ENCODE assay signal across 8 cellular contexts in the genomic region with DNA sequence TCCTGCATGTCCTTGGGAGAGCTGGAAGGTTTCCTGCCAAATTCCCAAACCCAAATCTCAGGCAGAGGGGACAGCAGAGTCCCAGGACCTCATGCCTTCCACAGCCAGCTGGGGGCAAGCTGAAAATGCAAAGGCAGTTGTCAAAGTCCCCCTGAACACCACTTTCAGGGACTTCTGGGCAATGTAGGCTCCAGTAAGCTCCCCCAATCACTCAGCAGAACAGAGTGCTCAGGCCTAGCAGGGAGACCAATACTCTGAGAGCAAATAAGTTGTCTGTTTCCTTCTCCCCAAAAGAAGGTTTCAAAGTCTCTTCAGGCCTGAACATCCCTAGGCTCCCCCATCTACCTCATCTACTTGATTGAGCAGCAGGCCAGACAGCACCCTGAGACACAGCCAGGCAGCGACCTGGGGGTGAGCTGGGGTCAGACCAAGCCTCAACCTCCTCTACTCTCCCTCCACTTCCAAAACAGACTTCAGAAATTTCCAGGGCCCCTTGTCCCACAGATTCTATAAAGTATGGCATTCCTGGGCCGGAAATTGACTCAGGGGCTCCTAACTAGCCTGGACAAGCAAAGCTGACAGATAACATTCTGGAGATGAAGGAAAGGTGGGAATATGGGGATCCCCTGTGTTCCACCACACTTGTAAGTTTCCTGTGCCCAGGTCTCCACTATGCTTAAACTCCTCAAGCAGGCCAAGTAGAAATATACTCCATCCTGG. TPM values are rescaled to one million over a fixed set of nuclear protein-coding genes. Genes with fewer than 3 reads are reported as not detected.
A peak's percentile ranks its signal among the peaks of the same experiment; 100 is the strongest.
DNase-seq lines count a peak whose midpoint lies in the region; ATAC-seq, FAIRE-seq and TF ChIP-seq lines count a peak whose summit lies in the region.

No MANE protein-coding gene starts in this region.

- FAIRE-seq in small intestine (lab: Jason Lieb, UNC): no peak

- ATAC-seq in activated CD8-positive, alpha-beta T cell treated with anti-CD3 and anti-CD28 coated beads for 36 hours: no peak
- peak in 5 of 8 donors; percentile 2 to 20 (median 3) for ATAC-seq in heart right ventricle
- no peak for ATAC-seq in HG02763 (IDR thresholded peaks at IDR 0.05; ENCODE audit: unreplicated experiment)

- POLR2A ChIA-PET in activated CD8-positive, alpha-beta T cell treated with anti-CD3 and anti-CD28 coated beads for 36 hours (lab: Charles Lee): interaction anchor here (1.0 to 12.8 kb wide), 2 partner anchors 14 to 38 kb away, joined by 3 to 172 read pairs; no protein-coding TSS in a partner anchor

- H3K4me1 Mint-ChIP-seq in activated CD8-positive, alpha-beta T cell treated with anti-CD3 and anti-CD28 coated beads for 36 hours (ENCODE audit: low read depth): peaks cover 67% of the 10 kb centered on the region

- peak overlapping the region; percentile 58 for H3K27ac Mint-ChIP-seq in activated CD8-positive, alpha-beta T cell treated with anti-CD3 and anti-CD28 coated beads for 36 hours

- in situ Hi-C loops in HAP-1 (cut with MboI; ENCODE audit: low sequenced_read_pairs): no loop called here

- H3K4me3 ChIP-seq in HAP-1 (peak overlapping the region; percentile 57), heart right ventricle (peak overlapping the region; percentile 5 to 86 (median 80)), small intestine (ENCODE audit: low read depth in 1 of 2, low read length in 2 of 2) (peak overlapping the region; percentile 4 to 87)

- TF ChIP-seq CTCF in activated CD8-positive, alpha-beta T cell treated with anti-CD3 and anti-CD28 coated beads for 36 hours (IDR thresholded peaks at IDR 0.05): no peak
- TF ChIP-seq CTCF in heart right ventricle (IDR thresholded peaks at IDR 0.05): no peak

- no peaks in the 10 kb centered on the region for H3K27me3 Mint-ChIP-seq in activated CD8-positive, alpha-beta T cell treated with anti-CD3 and anti-CD28 coated beads for 36 hours

- H3K4me3 Mint-ChIP-seq in activated CD8-positive, alpha-beta T cell treated with anti-CD3 and anti-CD28 coated beads for 36 hours: peak overlapping the region; percentile 79

- H3K27ac ChIP-seq in heart right ventricle (peak overlapping the region; percentile 59 to 97 (median 92)), small intestine (ENCODE audit: low read depth in 1 of 2, low read length in 1 of 2) (peak overlapping the region; percentile 76 to 92)

- no peaks in the 10 kb centered on the region for H3K36me3 ChIP-seq in HAP-1 (replicated peaks)
- peaks cover 0 to 2% (median 0%) of the 10 kb centered on the region in 9 donors for H3K36me3 ChIP-seq in heart right ventricle
- H3K36me3 ChIP-seq in small intestine (ENCODE audit: control insufficient read depth in 2 of 2, insufficient read depth in 2 of 2, low read length in 2 of 2): no peaks in the 10 kb centered on the region

- 68 to 70% methylated on average over 2 of the region's 2 CpGs for WGBS in heart right ventricle, 2 donors
- WGBS in small intestine, 3 donors: 44 to 70% (median 50%) methylated on average over 2 of the region's 2 CpGs

- peaks cover 3% of the 10 kb centered on the region for H3K36me3 Mint-ChIP-seq in activated CD8-positive, alpha-beta T cell treated with anti-CD3 and anti-CD28 coated beads for 36 hours (ENCODE audit: low read depth)

- no peaks in the 10 kb centered on the region for H3K9me3 ChIP-seq in HAP-1
- no peaks in the 10 kb centered on the region for H3K9me3 ChIP-seq in heart right ventricle
- H3K9me3 ChIP-seq in small intestine (ENCODE audit: control insufficient read depth, low read depth): no peaks in the 10 kb centered on the region

- CTCF ChIA-PET in activated CD8-positive, alpha-beta T cell treated with anti-CD3 and anti-CD28 coated beads for 36 hours (lab: Charles Lee): interaction anchor here (0.9 to 6.8 kb wide), 8 partner anchors 13 to 242 kb away, joined by 3 to 85 read pairs (median 6); no protein-coding TSS in a partner anchor

- intact Hi-C loops in activated CD8-positive, alpha-beta T cell treated with anti-CD3 and anti-CD28 coated beads for 36 hours (cut with micrococcal nuclease): loop anchor here (5.0 kb wide), 1 partner anchor 46 kb away; no protein-coding TSS in a partner anchor
- intact Hi-C loops in heart right ventricle (cut with DNase I): loop anchor here in 6 of 10 donors (2.0 to 5.0 kb wide), 3 partner anchors 22 to 41 kb away; no protein-coding TSS in a partner anchor

- H3K4me1 ChIP-seq in HAP-1: peaks cover 27% of the 10 kb centered on the region
- H3K4me1 ChIP-seq in heart right ventricle: peaks cover 19 to 72% (median 62%) of the 10 kb centered on the region in 9 donors
- H3K4me1 ChIP-seq in small intestine (ENCODE audit: control insufficient read depth in 2 of 2, insufficient read depth in 1 of 2, low read depth in 1 of 2, low read length in 1 of 2): peaks cover 5 to 14% of the 10 kb centered on the region in 2 donors

- DNase-seq in HAP-1 (ENCODE audit: low spot score in 2 of 2) (no peak), heart right ventricle (no peak), small intestine (no peak), EL (no peak), NCI-H1436 treated with DMSO at 0.1 percent for 48 hours (lab: John Stamatoyannopoulos, UW) (no peak)
- no peak for DNase-seq in activated CD8-positive, alpha-beta T cell treated with anti-CD3 and anti-CD28 coated beads for 36 hours
- DNase-seq in stimulated activated CD4-positive, alpha-beta T cell treated with anti-CD3 and anti-CD28 coated beads, Interleukin-2, amount 100 ng/mL, for 24 hours: no peak

- H3K27me3 ChIP-seq in HAP-1 (ENCODE audit: low read depth) (no peaks in the 10 kb centered on the region), heart right ventricle (no peaks in the 10 kb centered on the region), small intestine (ENCODE audit: control insufficient read depth in 2 of 2, insufficient read depth in 2 of 2, low read length in 2 of 2) (no peaks in the 10 kb centered on the region)

- no peaks in the 10 kb centered on the region for H3K9me3 Mint-ChIP-seq in activated CD8-positive, alpha-beta T cell treated with anti-CD3 and anti-CD28 coated beads for 36 hours

RNA-seq across cellular contexts. Expression of a gene that starts 1.9 kb away (rescaled TPM):
- 10 to 100 TPM; 14.8 to 15.3 TPM for total RNA-seq in activated CD8-positive, alpha-beta T cell treated with anti-CD3 and anti-CD28 coated beads for 36 hours
- total RNA-seq in heart right ventricle: 10 to 100 TPM in 9 of 10 donors, 1 to 10 TPM in 1; 9.4 to 34.4 (median 22.1) TPM
- polyA plus RNA-seq in heart right ventricle (10 to 100 TPM; 11.3 TPM), small intestine (10 to 100 TPM; 40.2 to 41.3 (median 41.2) TPM)

Comparison
In these comparisons a context has a peak if more than half of its experiments do, and no peak if none do; other contexts are left out.
1. ATAC-seq: peak in heart right ventricle (5 of 8); none in activated CD8-positive, alpha-beta T cell treated with anti-CD3 and anti-CD28 coated beads for 36 hours (single experiment) and HG02763 (single experiment).
2. Peak in every context shown above with its lines, with median percentiles within 50 percentile points of each other: H3K4me3 ChIP-seq.